ENCODE assay signal across 17 cellular contexts in genomic region chr3:10443791-10444429, GRCh38.
DNase-seq lines count a peak whose midpoint lies in the region; ATAC-seq and TF ChIP-seq lines count a peak whose summit lies in the region.
"Had no signal": no experiment of that assay in that cellular context is flagged by ENCODE, and none has a peak within 500 bp of the region (broad histone marks: within the 10 kb centered on the region; RNA-seq: fewer than 3 reads in every experiment).

No MANE protein-coding gene starts in this region.

- H3K9me3 ChIP-seq in mammary epithelial cell (replicated peaks; ENCODE audit: insufficient read depth, low read length) (no peaks in the 10 kb centered on the region), right lobe of liver (no peaks in the 10 kb centered on the region)

- H3K27ac Mint-ChIP-seq in MCF 10A (ENCODE audit: low read depth, unreplicated experiment) (peak overlapping the region; percentile 17), glutamatergic neuron (ENCODE audit: unreplicated experiment) (peak overlapping the region; percentile 53)
- H3K27ac Mint-ChIP-seq: CD4-positive, alpha-beta T cell; GM23338; H9 had no signal

- no peak overlapping the region for H3K27ac ChIP-seq in mammary epithelial cell (ENCODE audit: insufficient read depth, low read depth, low read length)
- H3K27ac ChIP-seq in right lobe of liver = no peak overlapping the region
- H3K27ac ChIP-seq: 22Rv1, HL-60 had no signal

- BruUV-seq in MCF 10A (replicated peaks; lab: Mats Ljungman, UMichigan) (no TSS peak), mammary epithelial cell (replicated peaks; lab: Mats Ljungman, UMichigan) (no TSS peak)

- H3K27me3 ChIP-seq in mammary epithelial cell (ENCODE audit: insufficient read depth, low read length) = no peaks in the 10 kb centered on the region
- H3K27me3 ChIP-seq in right lobe of liver = no peaks in the 10 kb centered on the region

- no peak for DNase-seq in MCF 10A (ENCODE audit: unreplicated experiment)
- no peak for DNase-seq in mammary epithelial cell
- DNase-seq in glutamatergic neuron = no peak
- peak; percentile 21 for DNase-seq in putamen (ENCODE audit: low spot score)
- no peak for DNase-seq in activated naive CD4-positive, alpha-beta T cell treated with anti-CD3 and anti-CD28 coated beads, Interleukin-2, amount 50 U/mL, for 16 hours
- no peak for DNase-seq in DMS79 (lab: John Stamatoyannopoulos, UW)
- DNase-seq in right lobe of liver = no peak
- DNase-seq in HCEC 1CT = no peak
- DNase-seq: AML-193; CD4-positive, alpha-beta T cell; DMS79 treated with DMSO at 0.1 percent for 48 hours; EL; H9; KBM-7 had no signal

- no peaks in the 10 kb centered on the region for H4K20me1 ChIP-seq in mammary epithelial cell (ENCODE audit: insufficient read depth, low read length)

- no peak for TF ChIP-seq POLR2A in right lobe of liver (IDR thresholded peaks at IDR 0.05)

- 73% methylated on average over 12 of the region's 13 CpGs for WGBS in mammary epithelial cell (ENCODE audit: low coverage, missing lambda C conversion rate)
- WGBS in right lobe of liver (ENCODE audit: insufficient coverage, low coverage, low lambda C conversion rate, missing lambda C conversion rate) = 92% methylated on average over 8 of the region's 13 CpGs

- TF ChIP-seq CTCF in MCF 10A (IDR thresholded peaks at IDR 0.05; ENCODE audit: unreplicated experiment) (no peak), mammary epithelial cell (conservative IDR thresholded peaks at IDR 0.05 in 1 of 2, IDR thresholded peaks at IDR 0.05 in 1 of 2; ENCODE audit: extremely low read depth in 1 of 2, insufficient read depth in 1 of 2, low read depth in 1 of 2, low read length in 2 of 2) (no peak), glutamatergic neuron (IDR thresholded peaks at IDR 0.05; ENCODE audit: partially characterized antibody, unreplicated experiment) (no peak), right lobe of liver (IDR thresholded peaks at IDR 0.05) (no peak)

- H3K36me3 Mint-ChIP-seq in MCF 10A (ENCODE audit: insufficient read depth, unreplicated experiment) (no peaks in the 10 kb centered on the region), glutamatergic neuron (ENCODE audit: unreplicated experiment) (peaks cover 5% of the 10 kb centered on the region)

- H3K4me3 ChIP-seq in mammary epithelial cell (replicated peaks in 1 of 3; ENCODE audit: insufficient read depth in 1 of 3, low read depth in 2 of 3, low read length in 3 of 3) = no peak overlapping the region
- H3K4me3 ChIP-seq in right lobe of liver = no peak overlapping the region
- H3K4me3 ChIP-seq: GM23338 had no signal

- no peak overlapping the region for H3K4me3 Mint-ChIP-seq in MCF 10A (ENCODE audit: unreplicated experiment)
- no peak overlapping the region for H3K4me3 Mint-ChIP-seq in glutamatergic neuron (ENCODE audit: unreplicated experiment)
- H3K4me3 Mint-ChIP-seq: CD4-positive, alpha-beta T cell; GM23338; H9 had no signal

- no peaks in the 10 kb centered on the region for H3K79me2 ChIP-seq in mammary epithelial cell (ENCODE audit: insufficient read depth, low read length)

- H3K9ac ChIP-seq in mammary epithelial cell (ENCODE audit: insufficient read depth, low read length) = no peak overlapping the region

- H3K9me3 Mint-ChIP-seq in MCF 10A (ENCODE audit: unreplicated experiment) = no peaks in the 10 kb centered on the region
- H3K9me3 Mint-ChIP-seq in glutamatergic neuron (ENCODE audit: unreplicated experiment) = peaks cover 4% of the 10 kb centered on the region
- H3K9me3 Mint-ChIP-seq: CD4-positive, alpha-beta T cell; GM23338; H9 had no signal

- POLR2A ChIA-PET in MCF 10A (lab: Yijun Ruan, JAX) = no interaction called here

- dilution Hi-C loops in mammary epithelial cell (cut with HindIII; ENCODE audit: low sequenced_read_pairs) = no loop called here

- CTCF ChIA-PET in MCF 10A (lab: Yijun Ruan, JAX) (no interaction called here), mammary epithelial cell (lab: Charles Lee; ENCODE audit: low non-redundant PET) (no interaction called here)

- H3K4me1 Mint-ChIP-seq in MCF 10A (ENCODE audit: insufficient read depth, unreplicated experiment) (peaks cover 6% of the 10 kb centered on the region), glutamatergic neuron (ENCODE audit: low read depth, unreplicated experiment) (peaks cover 23% of the 10 kb centered on the region)

- no peaks in the 10 kb centered on the region for H3K4me1 ChIP-seq in mammary epithelial cell (ENCODE audit: insufficient read depth, low read length)
- H3K4me1 ChIP-seq in right lobe of liver = peaks cover 0 to 32% (median 13%) of the 10 kb centered on the region in 4 donors

- H2AFZ ChIP-seq in mammary epithelial cell (ENCODE audit: low read depth, low read length) = no peak overlapping the region
- H2AFZ ChIP-seq: GM23338 had no signal

- H3K27me3 Mint-ChIP-seq in MCF 10A (ENCODE audit: insufficient read depth, unreplicated experiment) (peaks cover 34% of the 10 kb centered on the region), glutamatergic neuron (ENCODE audit: unreplicated experiment) (peaks cover 6% of the 10 kb centered on the region)
- H3K27me3 Mint-ChIP-seq: CD4-positive, alpha-beta T cell had no signal

- no peaks in the 10 kb centered on the region for H3K36me3 ChIP-seq in mammary epithelial cell (ENCODE audit: insufficient read depth, low read length)
- H3K36me3 ChIP-seq in right lobe of liver = peaks cover 0 to 6% (median 0%) of the 10 kb centered on the region in 4 donors

- H3K4me2 ChIP-seq in mammary epithelial cell (ENCODE audit: insufficient read depth, low read depth, low read length) = no peak overlapping the region
- H3K4me2 ChIP-seq: GM23338 had no signal

- no peak for ATAC-seq in right lobe of liver
- ATAC-seq: GM23338 had no signal

- in situ Hi-C loops in mammary epithelial cell (cut with MboI; ENCODE audit: low sequenced_read_pairs in 2 of 2) = no loop called here

- intact Hi-C loops in MCF 10A (cut with micrococcal nuclease) = no loop called here
- intact Hi-C loops in mammary epithelial cell (cut with micrococcal nuclease) = no loop called here
- intact Hi-C loops in right lobe of liver (cut with DNase I) = no loop called here
